In genomic region chr5:146203011-146203871, GRCh38 we compare ENCODE assay signal across 8 cellular contexts.
A peak's percentile ranks its signal among the peaks of the same experiment; 100 is the strongest.
DNase-seq lines count a peak whose midpoint lies in the region; ATAC-seq and TF ChIP-seq lines count a peak whose summit lies in the region.

TSS of gene RBM27 (plus strand) at chr5:146203605. CDS start at chr5:146203766, 161 bp downstream.

- no peaks in the 10 kb centered on the region for H3K27me3 ChIP-seq in endocrine pancreas (ENCODE audit: control insufficient read depth, insufficient read depth, low read length)

- no peaks in the 10 kb centered on the region for H3K4me1 Mint-ChIP-seq in memory B cell

- no peaks in the 10 kb centered on the region for H3K9me3 Mint-ChIP-seq in memory B cell

- H3K4me3 Mint-ChIP-seq in memory B cell: peak within 1 kb of the TSS; percentile 4

- peaks cover 10% of the 10 kb centered on the region for H3K4me1 ChIP-seq in endocrine pancreas (ENCODE audit: control insufficient read depth, insufficient read depth, low read length)

- peak; percentile 99 for ATAC-seq in memory B cell (ENCODE audit: low read depth)

- DNase-seq in COLO668 (lab: John Stamatoyannopoulos, UW; ENCODE audit: unreplicated experiment): peak; percentile 88
- DNase-seq in GM20000 (ENCODE audit: low spot score): peak; percentile 99
- DNase-seq in HS-5 (ENCODE audit: low read depth): peak; percentile 97
- DNase-seq in NK-92 treated with Interleukin-12 subunit alpha and Interleukin-12 subunit beta, amount 100 ng/mL, for 24 hours (lab: John Stamatoyannopoulos, UW): peak; percentile 93
- peak; percentile 100 for DNase-seq in activated CD8-positive, alpha-beta memory T cell treated with anti-CD3 and anti-CD28 coated beads for 24 hours
- DNase-seq in memory B cell (ENCODE audit: low spot score in 2 of 2): peak; percentile 99 to 100
- DNase-seq in stimulated activated CD8-positive, alpha-beta memory T cell treated with anti-CD3 and anti-CD28 coated beads, Interleukin-12 subunit alpha, Interleukin-12 subunit beta, amount 100 ng/mL, for 24 hours (ENCODE audit: extremely low read depth): peak; percentile 82

- H3K27ac Mint-ChIP-seq in memory B cell: no peak within 1 kb of the TSS

- H3K9me3 ChIP-seq in endocrine pancreas (ENCODE audit: control insufficient read depth, low read length): no peaks in the 10 kb centered on the region

- H3K27me3 Mint-ChIP-seq in memory B cell: no peaks in the 10 kb centered on the region

- no peaks in the 10 kb centered on the region for H3K36me3 ChIP-seq in endocrine pancreas (ENCODE audit: control insufficient read depth, insufficient read depth, low read length)

- peak within 1 kb of the TSS; percentile 96 for H3K9ac ChIP-seq in endocrine pancreas (ENCODE audit: control insufficient read depth, insufficient read depth, low read length)

- H3K36me3 Mint-ChIP-seq in memory B cell: no peaks in the 10 kb centered on the region

- TF ChIP-seq CTCF in GM20000 (IDR thresholded peaks at IDR 0.05; ENCODE audit: extremely low read depth, missing control alignments): no peak

- H3K4me3 ChIP-seq in endocrine pancreas (ENCODE audit: control insufficient read depth, insufficient read depth, low read length): peak within 1 kb of the TSS; percentile 98

Comparison
In these comparisons a context has a peak if more than half of its experiments do, and no peak if none do; other contexts are left out.
1. Peak in every context shown above with its lines: DNase-seq, ATAC-seq and H3K4me3 ChIP-seq.